ENCODE assay signal across 1 cellular context in the genomic region with DNA sequence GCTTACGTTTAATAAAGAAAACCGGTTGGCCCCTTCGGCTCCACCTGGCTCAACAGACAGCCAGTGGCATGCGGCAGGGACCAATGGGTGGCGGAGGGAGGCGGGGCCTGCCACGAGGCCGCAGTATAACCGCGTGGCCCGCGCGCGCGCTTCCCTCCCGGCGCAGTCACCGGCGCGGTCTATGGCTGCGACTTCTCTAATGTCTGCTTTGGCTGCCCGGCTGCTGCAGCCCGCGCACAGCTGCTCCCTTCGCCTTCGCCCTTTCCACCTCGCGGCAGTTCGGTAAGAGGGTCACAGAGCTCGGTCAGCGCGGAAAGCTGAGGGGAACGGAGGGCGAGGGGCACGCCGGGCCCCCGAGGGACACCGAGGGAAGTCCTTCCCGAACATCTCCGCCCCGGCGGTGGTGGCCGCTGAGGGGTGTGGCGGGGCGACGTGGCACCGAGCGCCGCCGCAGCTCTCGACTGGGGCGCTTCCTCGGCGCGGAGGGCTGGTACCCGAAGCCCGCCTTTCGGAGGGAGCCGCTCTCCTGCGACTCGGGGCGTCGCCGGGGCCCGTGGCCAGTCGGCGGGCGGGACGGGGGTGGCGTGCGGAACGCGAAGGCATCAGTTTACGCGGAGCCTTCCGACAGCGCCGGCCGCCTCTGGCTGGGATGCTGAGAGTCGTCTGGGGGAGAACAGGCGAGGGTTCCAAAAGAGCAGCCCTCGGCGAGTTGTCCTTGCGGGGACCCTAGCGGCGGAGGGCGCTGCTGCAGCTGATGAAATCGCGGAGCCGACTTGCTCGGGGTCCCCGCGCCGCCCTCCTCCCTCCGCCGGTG.
TF ChIP-seq lines count a peak whose summit lies in the region.

A gene (plus strand): TSS at position 155 of the 814 bp plus-strand sequence. CDS start 27 bp downstream, at position 182.

TF ChIP-seq in HepG2, 621 proteins besides CTCF, POLR2A, EP300 and RAD21 (continued from another document and continues in another):
- peak; percentile 81; the same call in 1 of the 2 replicates for TF ChIP-seq GZF1 (CRISPR knock-in tag; IDR thresholded peaks at IDR 0.05)
- peak; percentile 99 for TF ChIP-seq ZNF34 (CRISPR knock-in tag; IDR thresholded peaks at IDR 0.05; ENCODE audit: borderline replicate concordance)
- TF ChIP-seq, protein P1, sequence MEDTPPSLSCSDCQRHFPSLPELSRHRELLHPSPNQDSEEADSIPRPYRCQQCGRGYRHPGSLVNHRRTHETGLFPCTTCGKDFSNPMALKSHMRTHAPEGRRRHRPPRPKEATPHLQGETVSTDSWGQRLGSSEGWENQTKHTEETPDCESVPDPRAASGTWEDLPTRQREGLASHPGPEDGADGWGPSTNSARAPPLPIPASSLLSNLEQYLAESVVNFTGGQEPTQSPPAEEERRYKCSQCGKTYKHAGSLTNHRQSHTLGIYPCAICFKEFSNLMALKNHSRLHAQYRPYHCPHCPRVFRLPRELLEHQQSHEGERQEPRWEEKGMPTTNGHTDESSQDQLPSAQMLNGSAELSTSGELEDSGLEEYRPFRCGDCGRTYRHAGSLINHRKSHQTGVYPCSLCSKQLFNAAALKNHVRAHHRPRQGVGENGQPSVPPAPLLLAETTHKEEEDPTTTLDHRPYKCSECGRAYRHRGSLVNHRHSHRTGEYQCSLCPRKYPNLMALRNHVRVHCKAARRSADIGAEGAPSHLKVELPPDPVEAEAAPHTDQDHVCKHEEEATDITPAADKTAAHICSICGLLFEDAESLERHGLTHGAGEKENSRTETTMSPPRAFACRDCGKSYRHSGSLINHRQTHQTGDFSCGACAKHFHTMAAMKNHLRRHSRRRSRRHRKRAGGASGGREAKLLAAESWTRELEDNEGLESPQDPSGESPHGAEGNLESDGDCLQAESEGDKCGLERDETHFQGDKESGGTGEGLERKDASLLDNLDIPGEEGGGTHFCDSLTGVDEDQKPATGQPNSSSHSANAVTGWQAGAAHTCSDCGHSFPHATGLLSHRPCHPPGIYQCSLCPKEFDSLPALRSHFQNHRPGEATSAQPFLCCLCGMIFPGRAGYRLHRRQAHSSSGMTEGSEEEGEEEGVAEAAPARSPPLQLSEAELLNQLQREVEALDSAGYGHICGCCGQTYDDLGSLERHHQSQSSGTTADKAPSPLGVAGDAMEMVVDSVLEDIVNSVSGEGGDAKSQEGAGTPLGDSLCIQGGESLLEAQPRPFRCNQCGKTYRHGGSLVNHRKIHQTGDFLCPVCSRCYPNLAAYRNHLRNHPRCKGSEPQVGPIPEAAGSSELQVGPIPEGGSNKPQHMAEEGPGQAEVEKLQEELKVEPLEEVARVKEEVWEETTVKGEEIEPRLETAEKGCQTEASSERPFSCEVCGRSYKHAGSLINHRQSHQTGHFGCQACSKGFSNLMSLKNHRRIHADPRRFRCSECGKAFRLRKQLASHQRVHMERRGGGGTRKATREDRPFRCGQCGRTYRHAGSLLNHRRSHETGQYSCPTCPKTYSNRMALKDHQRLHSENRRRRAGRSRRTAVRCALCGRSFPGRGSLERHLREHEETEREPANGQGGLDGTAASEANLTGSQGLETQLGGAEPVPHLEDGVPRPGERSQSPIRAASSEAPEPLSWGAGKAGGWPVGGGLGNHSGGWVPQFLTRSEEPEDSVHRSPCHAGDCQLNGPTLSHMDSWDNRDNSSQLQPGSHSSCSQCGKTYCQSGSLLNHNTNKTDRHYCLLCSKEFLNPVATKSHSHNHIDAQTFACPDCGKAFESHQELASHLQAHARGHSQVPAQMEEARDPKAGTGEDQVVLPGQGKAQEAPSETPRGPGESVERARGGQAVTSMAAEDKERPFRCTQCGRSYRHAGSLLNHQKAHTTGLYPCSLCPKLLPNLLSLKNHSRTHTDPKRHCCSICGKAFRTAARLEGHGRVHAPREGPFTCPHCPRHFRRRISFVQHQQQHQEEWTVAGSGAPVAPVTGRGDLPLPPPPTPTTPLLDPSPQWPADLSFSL (CRISPR knock-in tag; IDR thresholded peaks at IDR 0.05), result 0 out of 2 replicates have a peak, but pooled peaks have one; percentile 20
- no peak for TF ChIP-seq SOX6 (IDR thresholded peaks at IDR 0.05)
- peak; percentile 50 for TF ChIP-seq SOX6 (CRISPR knock-in tag; IDR thresholded peaks at IDR 0.05)
- TF ChIP-seq, protein P2, sequence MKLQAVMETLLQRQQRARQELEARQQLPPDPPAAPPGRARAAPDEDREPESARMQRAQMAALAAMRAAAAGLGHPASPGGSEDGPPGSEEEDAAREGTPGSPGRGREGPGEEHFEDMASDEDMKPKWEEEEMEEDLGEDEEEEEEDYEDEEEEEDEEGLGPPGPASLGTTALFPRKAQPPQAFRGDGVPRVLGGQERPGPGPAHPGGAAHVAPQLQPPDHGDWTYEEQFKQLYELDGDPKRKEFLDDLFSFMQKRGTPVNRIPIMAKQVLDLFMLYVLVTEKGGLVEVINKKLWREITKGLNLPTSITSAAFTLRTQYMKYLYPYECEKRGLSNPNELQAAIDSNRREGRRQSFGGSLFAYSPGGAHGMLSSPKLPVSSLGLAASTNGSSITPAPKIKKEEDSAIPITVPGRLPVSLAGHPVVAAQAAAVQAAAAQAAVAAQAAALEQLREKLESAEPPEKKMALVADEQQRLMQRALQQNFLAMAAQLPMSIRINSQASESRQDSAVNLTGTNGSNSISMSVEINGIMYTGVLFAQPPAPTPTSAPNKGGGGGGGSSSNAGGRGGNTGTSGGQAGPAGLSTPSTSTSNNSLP (IDR thresholded peaks at IDR 0.05; ENCODE audit: low read depth, low read length), result no peak
- peak; percentile 91 for TF ChIP-seq XRCC5 (optimal IDR thresholded peaks at IDR 0.05; ENCODE audit: low read length)
- TF ChIP-seq IRX3 (CRISPR knock-in tag; IDR thresholded peaks at IDR 0.05; ENCODE audit: borderline replicate concordance, low read depth), result peak; percentile 27; the same call in 1 of the 2 replicates
- TF ChIP-seq GFI1 (CRISPR knock-in tag; IDR thresholded peaks at IDR 0.05; ENCODE audit: borderline replicate concordance), result peak; percentile 40; the same call in 1 of the 2 replicates
- peak; percentile 86 for TF ChIP-seq EED (CRISPR knock-in tag; IDR thresholded peaks at IDR 0.05)
- TF ChIP-seq ZNF776 (CRISPR knock-in tag; IDR thresholded peaks at IDR 0.05), result peak; percentile 98
- TF ChIP-seq NR3C1 (CRISPR knock-in tag; IDR thresholded peaks at IDR 0.05), result no peak
- no peak for TF ChIP-seq RFX5 (IDR thresholded peaks at IDR 0.05; ENCODE audit: low read depth, low read length)
- TF ChIP-seq ARNT2 (CRISPR knock-in tag; IDR thresholded peaks at IDR 0.05; ENCODE audit: low read depth), result peak; percentile 77; the same call in 1 of the 2 replicates
- TF ChIP-seq ZNF558 (CRISPR knock-in tag; IDR thresholded peaks at IDR 0.05; ENCODE audit: borderline replicate concordance), result peak; percentile 97; the same call in 1 of the 2 replicates
- peak; percentile 54; the same call in 1 of the 2 replicates for TF ChIP-seq RCOR2 (CRISPR knock-in tag; IDR thresholded peaks at IDR 0.05)
- TF ChIP-seq RNF2 (conservative IDR thresholded peaks at IDR 0.05; ENCODE audit: low read depth), result peak; percentile 94
- TF ChIP-seq ZMYM4 (CRISPR knock-in tag; IDR thresholded peaks at IDR 0.05), result peak; percentile 98
- no peak for TF ChIP-seq ZNF296 (CRISPR knock-in tag; conservative IDR thresholded peaks at IDR 0.05)
- peak; percentile 85; the same call in 1 of the 2 replicates for TF ChIP-seq CENPT (CRISPR knock-in tag; IDR thresholded peaks at IDR 0.05; ENCODE audit: low read depth)
- peak; percentile 50; the same call in 1 of the 2 replicates for TF ChIP-seq FOXK1 (CRISPR knock-in tag; IDR thresholded peaks at IDR 0.05; ENCODE audit: borderline replicate concordance, low read depth)
- TF ChIP-seq, protein P3, sequence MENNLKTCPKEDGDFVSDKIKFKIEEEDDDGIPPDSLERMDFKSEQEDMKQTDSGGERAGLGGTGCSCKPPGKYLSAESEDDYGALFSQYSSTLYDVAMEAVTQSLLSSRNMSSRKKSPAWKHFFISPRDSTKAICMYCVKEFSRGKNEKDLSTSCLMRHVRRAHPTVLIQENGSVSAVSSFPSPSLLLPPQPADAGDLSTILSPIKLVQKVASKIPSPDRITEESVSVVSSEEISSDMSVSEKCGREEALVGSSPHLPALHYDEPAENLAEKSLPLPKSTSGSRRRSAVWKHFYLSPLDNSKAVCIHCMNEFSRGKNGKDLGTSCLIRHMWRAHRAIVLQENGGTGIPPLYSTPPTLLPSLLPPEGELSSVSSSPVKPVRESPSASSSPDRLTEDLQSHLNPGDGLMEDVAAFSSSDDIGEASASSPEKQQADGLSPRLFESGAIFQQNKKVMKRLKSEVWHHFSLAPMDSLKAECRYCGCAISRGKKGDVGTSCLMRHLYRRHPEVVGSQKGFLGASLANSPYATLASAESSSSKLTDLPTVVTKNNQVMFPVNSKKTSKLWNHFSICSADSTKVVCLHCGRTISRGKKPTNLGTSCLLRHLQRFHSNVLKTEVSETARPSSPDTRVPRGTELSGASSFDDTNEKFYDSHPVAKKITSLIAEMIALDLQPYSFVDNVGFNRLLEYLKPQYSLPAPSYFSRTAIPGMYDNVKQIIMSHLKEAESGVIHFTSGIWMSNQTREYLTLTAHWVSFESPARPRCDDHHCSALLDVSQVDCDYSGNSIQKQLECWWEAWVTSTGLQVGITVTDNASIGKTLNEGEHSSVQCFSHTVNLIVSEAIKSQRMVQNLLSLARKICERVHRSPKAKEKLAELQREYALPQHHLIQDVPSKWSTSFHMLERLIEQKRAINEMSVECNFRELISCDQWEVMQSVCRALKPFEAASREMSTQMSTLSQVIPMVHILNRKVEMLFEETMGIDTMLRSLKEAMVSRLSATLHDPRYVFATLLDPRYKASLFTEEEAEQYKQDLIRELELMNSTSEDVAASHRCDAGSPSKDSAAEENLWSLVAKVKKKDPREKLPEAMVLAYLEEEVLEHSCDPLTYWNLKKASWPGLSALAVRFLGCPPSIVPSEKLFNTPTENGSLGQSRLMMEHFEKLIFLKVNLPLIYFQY (CRISPR knock-in tag; IDR thresholded peaks at IDR 0.05; ENCODE audit: borderline replicate concordance), result peak; percentile 65; the same call in 1 of the 2 replicates
- peak; percentile 91 for TF ChIP-seq ZNF883 (CRISPR knock-in tag; IDR thresholded peaks at IDR 0.05; ENCODE audit: not compliant biosample characterization)
- TF ChIP-seq, protein P4, sequence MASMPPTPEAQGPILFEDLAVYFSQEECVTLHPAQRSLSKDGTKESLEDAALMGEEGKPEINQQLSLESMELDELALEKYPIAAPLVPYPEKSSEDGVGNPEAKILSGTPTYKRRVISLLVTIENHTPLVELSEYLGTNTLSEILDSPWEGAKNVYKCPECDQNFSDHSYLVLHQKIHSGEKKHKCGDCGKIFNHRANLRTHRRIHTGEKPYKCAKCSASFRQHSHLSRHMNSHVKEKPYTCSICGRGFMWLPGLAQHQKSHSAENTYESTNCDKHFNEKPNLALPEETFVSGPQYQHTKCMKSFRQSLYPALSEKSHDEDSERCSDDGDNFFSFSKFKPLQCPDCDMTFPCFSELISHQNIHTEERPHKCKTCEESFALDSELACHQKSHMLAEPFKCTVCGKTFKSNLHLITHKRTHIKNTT (CRISPR knock-in tag; IDR thresholded peaks at IDR 0.05), result no peak
- no peak; the same call in 1 of the 2 replicates for TF ChIP-seq GTF3A (CRISPR knock-in tag; conservative IDR thresholded peaks at IDR 0.05)
- peak in 1 of 2 experiments; percentile 93; a peak in 3 of 4 replicates for TF ChIP-seq KLF16 (CRISPR knock-in tag; IDR thresholded peaks at IDR 0.05)
- peak; percentile 91 for TF ChIP-seq IKZF4 (CRISPR knock-in tag; IDR thresholded peaks at IDR 0.05; ENCODE audit: borderline replicate concordance, low read depth, not compliant biosample characterization)
- peak; percentile 87 for TF ChIP-seq ZNF792 (CRISPR knock-in tag; IDR thresholded peaks at IDR 0.05)
- TF ChIP-seq ZNF121 (CRISPR knock-in tag; IDR thresholded peaks at IDR 0.05), result 0 out of 2 replicates have a peak, but pooled peaks have one; percentile 37
- peak; percentile 94 for TF ChIP-seq ZFP82 (CRISPR knock-in tag; IDR thresholded peaks at IDR 0.05; ENCODE audit: borderline replicate concordance)
- 0 out of 2 replicates have a peak, but pooled peaks have one; percentile 83 for TF ChIP-seq ZNF570 (CRISPR knock-in tag; IDR thresholded peaks at IDR 0.05; ENCODE audit: borderline replicate concordance)
- TF ChIP-seq, protein P5, sequence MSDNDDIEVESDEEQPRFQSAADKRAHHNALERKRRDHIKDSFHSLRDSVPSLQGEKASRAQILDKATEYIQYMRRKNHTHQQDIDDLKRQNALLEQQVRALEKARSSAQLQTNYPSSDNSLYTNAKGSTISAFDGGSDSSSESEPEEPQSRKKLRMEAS (IDR thresholded peaks at IDR 0.05), result peak; percentile 100
- peak; percentile 97 for TF ChIP-seq ZNF780A (CRISPR knock-in tag; IDR thresholded peaks at IDR 0.05)
- TF ChIP-seq KDM4B (CRISPR knock-in tag; IDR thresholded peaks at IDR 0.05), result peak; percentile 70
- peak; percentile 34 for TF ChIP-seq HNF4A (CRISPR knock-in tag; IDR thresholded peaks at IDR 0.05)
- TF ChIP-seq, protein P6, sequence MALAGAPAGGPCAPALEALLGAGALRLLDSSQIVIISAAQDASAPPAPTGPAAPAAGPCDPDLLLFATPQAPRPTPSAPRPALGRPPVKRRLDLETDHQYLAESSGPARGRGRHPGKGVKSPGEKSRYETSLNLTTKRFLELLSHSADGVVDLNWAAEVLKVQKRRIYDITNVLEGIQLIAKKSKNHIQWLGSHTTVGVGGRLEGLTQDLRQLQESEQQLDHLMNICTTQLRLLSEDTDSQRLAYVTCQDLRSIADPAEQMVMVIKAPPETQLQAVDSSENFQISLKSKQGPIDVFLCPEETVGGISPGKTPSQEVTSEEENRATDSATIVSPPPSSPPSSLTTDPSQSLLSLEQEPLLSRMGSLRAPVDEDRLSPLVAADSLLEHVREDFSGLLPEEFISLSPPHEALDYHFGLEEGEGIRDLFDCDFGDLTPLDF (CRISPR knock-in tag; IDR thresholded peaks at IDR 0.05), result peak; percentile 83
- TF ChIP-seq ZNF572 (CRISPR knock-in tag; IDR thresholded peaks at IDR 0.05), result no peak
- peak; percentile 80; the same call in 1 of the 2 replicates for TF ChIP-seq ZNF234 (CRISPR knock-in tag; conservative IDR thresholded peaks at IDR 0.05)
- peak; percentile 76 for TF ChIP-seq ZNF263 (CRISPR knock-in tag; IDR thresholded peaks at IDR 0.05)
- TF ChIP-seq ZNF775 (CRISPR knock-in tag; IDR thresholded peaks at IDR 0.05; ENCODE audit: borderline replicate concordance), result peak; percentile 56; the same call in 1 of the 2 replicates
- TF ChIP-seq ZBTB3 (CRISPR knock-in tag; IDR thresholded peaks at IDR 0.05; ENCODE audit: borderline replicate concordance, low read depth), result peak; percentile 88; the same call in 1 of the 2 replicates
- TF ChIP-seq, protein P7, sequence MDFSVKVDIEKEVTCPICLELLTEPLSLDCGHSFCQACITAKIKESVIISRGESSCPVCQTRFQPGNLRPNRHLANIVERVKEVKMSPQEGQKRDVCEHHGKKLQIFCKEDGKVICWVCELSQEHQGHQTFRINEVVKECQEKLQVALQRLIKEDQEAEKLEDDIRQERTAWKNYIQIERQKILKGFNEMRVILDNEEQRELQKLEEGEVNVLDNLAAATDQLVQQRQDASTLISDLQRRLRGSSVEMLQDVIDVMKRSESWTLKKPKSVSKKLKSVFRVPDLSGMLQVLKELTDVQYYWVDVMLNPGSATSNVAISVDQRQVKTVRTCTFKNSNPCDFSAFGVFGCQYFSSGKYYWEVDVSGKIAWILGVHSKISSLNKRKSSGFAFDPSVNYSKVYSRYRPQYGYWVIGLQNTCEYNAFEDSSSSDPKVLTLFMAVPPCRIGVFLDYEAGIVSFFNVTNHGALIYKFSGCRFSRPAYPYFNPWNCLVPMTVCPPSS (IDR thresholded peaks at IDR 0.05), result no peak
- TF ChIP-seq ZNF253 (CRISPR knock-in tag; IDR thresholded peaks at IDR 0.05; ENCODE audit: borderline replicate concordance), result peak; percentile 90; the same call in 1 of the 2 replicates
- TF ChIP-seq ZNF713 (CRISPR knock-in tag; IDR thresholded peaks at IDR 0.05), result 0 out of 2 replicates have a peak, but pooled peaks have one; percentile 51
- TF ChIP-seq ZNF605 (CRISPR knock-in tag; IDR thresholded peaks at IDR 0.05), result peak; percentile 98
- TF ChIP-seq SALL2 (CRISPR knock-in tag; IDR thresholded peaks at IDR 0.05), result peak; percentile 65
- no peak for TF ChIP-seq FOXP1 (IDR thresholded peaks at IDR 0.05)
- no peak for TF ChIP-seq FOXP1 (CRISPR knock-in tag; IDR thresholded peaks at IDR 0.05)
